In the genomic region with DNA sequence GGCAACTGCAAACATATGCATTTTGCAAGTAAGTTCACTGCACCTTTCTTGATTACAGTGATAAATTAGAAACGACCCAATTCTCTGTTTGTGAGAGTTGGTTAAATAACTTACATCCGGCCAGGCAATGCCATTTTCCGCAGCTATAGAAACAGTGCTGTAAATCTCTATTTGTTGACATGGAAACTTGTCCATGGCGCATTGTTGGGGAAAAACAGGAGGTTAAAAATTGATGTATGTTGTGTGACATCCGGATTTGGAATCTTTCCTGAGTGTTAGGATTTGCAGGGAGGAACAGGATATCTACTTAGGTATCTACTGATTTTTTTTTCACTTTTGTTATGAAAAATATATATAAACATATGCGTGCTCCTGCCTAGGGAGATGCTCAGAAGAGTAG, we compare ENCODE assay signal across 24 cellular contexts.
"Had no signal": no experiment of that assay in that cellular context is flagged by ENCODE, and none has a peak within 500 bp of the region (broad histone marks: within the 10 kb centered on the region; RNA-seq: fewer than 3 reads in every experiment).

No MANE protein-coding gene starts in this region.

- H3K4me3 ChIP-seq: neural progenitor cell, ovary, psoas muscle, right lobe of liver, sigmoid colon, stomach, thoracic aorta, thyroid gland, tibial nerve, upper lobe of left lung, vagina had no signal

- H3K27ac ChIP-seq: neural progenitor cell, ovary, parathyroid adenoma, psoas muscle, right lobe of liver, sigmoid colon, stomach, thoracic aorta, thyroid gland, tibial nerve, upper lobe of left lung, vagina had no signal

- H3K36me3 ChIP-seq: neural progenitor cell, ovary, right lobe of liver, sigmoid colon, stomach, thoracic aorta, thyroid gland, tibial nerve, upper lobe of left lung, vagina had no signal

- DNase-seq: natural killer cell; occipital lobe; ovary; psoas muscle; right cardiac atrium; right lobe of liver; sigmoid colon; small intestine; stimulated activated CD4-positive, alpha-beta T cell treated with anti-CD3 and anti-CD28 coated beads, Interleukin-15, amount 100 ng/mL, for 24 hours; stimulated activated CD4-positive, alpha-beta T cell treated with anti-CD3 and anti-CD28 coated beads, Interleukin-2, amount 100 ng/mL, for 24 hours; stimulated activated CD4-positive, alpha-beta T cell treated with anti-CD3 and anti-CD28 coated beads, Interleukin-2, amount 100 ng/mL, for 48 hours; stimulated activated CD4-positive, alpha-beta T cell treated with anti-CD3 and anti-CD28 coated beads, Interleukin-4, amount 100 ng/mL, for 24 hours; stimulated activated naive B cell treated with anti-CD40 and anti-IgM and Interleukin-4, amounts not matched to agents 10 μg/mL and 1 μg/mL and 100 μg/mL, for 72 hours; stimulated activated naive CD4-positive, alpha-beta T cell treated with Interleukin-2 at 50 U/mL for 16 hours; stomach; thyroid gland; trophoblast cell; upper lobe of left lung had no signal

- ATAC-seq: natural killer cell; psoas muscle; right cardiac atrium; right lobe of liver; stimulated activated effector memory CD8-positive, alpha-beta T cell treated with anti-CD3 and anti-CD28 coated beads, Interleukin-12 subunit alpha, Interleukin-12 subunit beta, amount 100 ng/mL, for 72 hours; stimulated activated naive B cell treated with anti-CD40 and anti-IgM and Interleukin-4, amounts not matched to agents 10 μg/mL and 1 μg/mL and 100 μg/mL, for 72 hours had no signal

- H3K9me3 ChIP-seq: ovary, psoas muscle, right lobe of liver, sigmoid colon, stomach, thoracic aorta, thyroid gland, tibial nerve, upper lobe of left lung, vagina had no signal

- H3K27me3 ChIP-seq: neural progenitor cell, ovary, right lobe of liver, thyroid gland, upper lobe of left lung, vagina had no signal

- H3K4me1 ChIP-seq: parathyroid adenoma, psoas muscle, right lobe of liver, sigmoid colon, stomach, thyroid gland, tibial nerve, upper lobe of left lung, vagina had no signal
